Comparison of ENCODE assay signal across 19 cellular contexts in the genomic region with DNA sequence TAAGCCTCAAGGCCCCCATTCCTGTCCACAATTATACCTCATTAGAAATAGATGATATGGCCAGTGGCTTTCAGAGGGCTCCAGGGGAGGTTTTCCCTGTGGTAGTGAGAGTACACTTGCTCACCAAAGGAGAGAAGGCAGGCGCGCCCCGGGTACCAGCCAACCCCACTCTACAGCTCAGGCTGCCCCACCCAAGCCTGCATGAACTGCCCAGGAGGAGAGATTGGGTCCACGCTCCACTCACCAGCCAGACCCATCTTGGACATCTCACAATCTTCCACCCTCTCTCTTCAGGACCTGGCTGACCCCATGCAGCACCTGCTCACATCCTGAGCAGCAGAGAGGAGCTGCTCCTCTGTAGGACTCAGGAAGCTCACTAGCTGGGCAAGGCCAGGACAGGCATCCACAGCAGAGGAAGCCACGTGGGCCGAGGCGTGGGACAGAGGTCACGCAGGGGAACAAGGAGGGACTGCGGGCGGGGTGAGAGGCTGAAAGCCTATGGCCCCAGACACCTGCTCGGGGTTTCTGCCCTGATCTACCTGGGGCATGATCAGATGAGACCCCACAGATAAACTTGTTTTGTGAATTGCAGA. TPM values are rescaled to one million over a fixed set of nuclear protein-coding genes. Genes with fewer than 3 reads are reported as not detected.
"Had no signal": no experiment of that assay in that cellular context is flagged by ENCODE, and none has a peak within 500 bp of the region (broad histone marks: within the 10 kb centered on the region; RNA-seq: fewer than 3 reads in every experiment).

No MANE protein-coding gene starts in this region.

- H3K9ac ChIP-seq: parathyroid adenoma had no signal

- H3K27me3 ChIP-seq: gastrocnemius medialis, right atrium auricular region, thyroid gland had no signal

- DNase-seq: central memory CD4-positive, alpha-beta T cell; dorsolateral prefrontal cortex; effector CD4-positive, alpha-beta T cell; foreskin fibroblast; gastrocnemius medialis; mesendoderm; natural killer cell; stimulated activated naive B cell treated with anti-CD40 and anti-IgM and Interleukin-4, amounts not matched to agents 10 μg/mL and 1 μg/mL and 100 μg/mL, for 72 hours; stomach; thyroid gland; trophoblast cell had no signal

- H3K36me3 ChIP-seq: gastrocnemius medialis, prostate gland, right atrium auricular region, stomach, thyroid gland had no signal

- H3K4me1 ChIP-seq: parathyroid adenoma had no signal

- H3K4me3 ChIP-seq: dorsolateral prefrontal cortex, gastrocnemius medialis, prostate gland, right atrium auricular region, stomach, thyroid gland had no signal

- H3K4me3 Mint-ChIP-seq: natural killer cell; neural crest cell; stimulated activated naive B cell treated with anti-CD40 and anti-IgM and Interleukin-4, amounts not matched to agents 10 μg/mL and 1 μg/mL and 100 μg/mL, for 72 hours had no signal

- H3K9me3 ChIP-seq: gastrocnemius medialis, prostate gland, right atrium auricular region, stomach, thyroid gland had no signal

- H3K27ac ChIP-seq: dorsolateral prefrontal cortex, gastrocnemius medialis, parathyroid adenoma, prostate gland, right atrium auricular region, stomach, thyroid gland had no signal

- ATAC-seq: gastrocnemius medialis; left lobe of liver; natural killer cell; sciatic nerve; stimulated activated naive B cell treated with anti-CD40 and anti-IgM and Interleukin-4, amounts not matched to agents 10 μg/mL and 1 μg/mL and 100 μg/mL, for 72 hours had no signal

- H2AFZ ChIP-seq: parathyroid adenoma had no signal

- H3K4me1 Mint-ChIP-seq: natural killer cell, neural crest cell had no signal

- H3K9me3 Mint-ChIP-seq: natural killer cell; neural crest cell; stimulated activated naive B cell treated with anti-CD40 and anti-IgM and Interleukin-4, amounts not matched to agents 10 μg/mL and 1 μg/mL and 100 μg/mL, for 72 hours had no signal

- H3K27ac Mint-ChIP-seq: natural killer cell; stimulated activated naive B cell treated with anti-CD40 and anti-IgM and Interleukin-4, amounts not matched to agents 10 μg/mL and 1 μg/mL and 100 μg/mL, for 72 hours had no signal

RNA-seq across cellular contexts. Expression of gene GLI2, which starts 53.9 kb away (rescaled TPM):
- total RNA-seq: lung microvascular endothelial cell, mononuclear cell, natural killer cell had no signal
